23 cellular contexts compared by ENCODE assay signal in genomic region chr2:26852405-26853348, GRCh38. TPM values are rescaled to one million over a fixed set of nuclear protein-coding genes. Genes with fewer than 3 reads are reported as not detected.
DNase-seq lines count a peak whose midpoint lies in the region; ATAC-seq and TF ChIP-seq lines count a peak whose summit lies in the region.
"Had no signal": no experiment of that assay in that cellular context is flagged by ENCODE, and none has a peak within 500 bp of the region (broad histone marks: within the 10 kb centered on the region; RNA-seq: fewer than 3 reads in every experiment).

No MANE protein-coding gene starts in this region.

- no peak overlapping the region for H2BK15ac ChIP-seq in neuronal stem cell (ENCODE audit: low read length)

- H3K4me1 ChIP-seq in right cardiac atrium (ENCODE audit: control insufficient read depth, insufficient read depth, low read length) (no peaks in the 10 kb centered on the region), neuronal stem cell (ENCODE audit: control insufficient read depth in 2 of 2, insufficient read depth in 1 of 2, low read depth in 1 of 2, low read length in 2 of 2) (peaks cover 18 to 30% of the 10 kb centered on the region in 2 donors), suprapubic skin (peaks cover 23% of the 10 kb centered on the region)

- H3K27ac ChIP-seq in right cardiac atrium (ENCODE audit: low read length) (no peak overlapping the region), neuronal stem cell (replicated peaks; ENCODE audit: low read length) (no peak overlapping the region), suprapubic skin (no peak overlapping the region)

- TF ChIP-seq POLR2A in suprapubic skin (IDR thresholded peaks at IDR 0.05): no peak

- no peak overlapping the region for H4K8ac ChIP-seq in neuronal stem cell (ENCODE audit: low read depth, low read length)

- peaks cover 0 to 2% (median 0%) of the 10 kb centered on the region in 5 experiments for H3K9me3 Mint-ChIP-seq in brain
- H3K9me3 Mint-ChIP-seq: natural killer cell had no signal

- H3K4ac ChIP-seq in neuronal stem cell (ENCODE audit: low read length): no peak overlapping the region

- H3K9me3 ChIP-seq in right cardiac atrium (ENCODE audit: control insufficient read depth, low read length): no peaks in the 10 kb centered on the region
- no peaks in the 10 kb centered on the region for H3K9me3 ChIP-seq in neuronal stem cell (replicated peaks in 1 of 2; ENCODE audit: control insufficient read depth in 2 of 2, insufficient read depth in 1 of 2, low read depth in 1 of 2, low read length in 2 of 2)
- H3K9me3 ChIP-seq in suprapubic skin: no peaks in the 10 kb centered on the region

- peaks cover 2% of the 10 kb centered on the region for H3K79me1 ChIP-seq in neuronal stem cell (ENCODE audit: low read depth, low read length)

- no peak overlapping the region for H2BK12ac ChIP-seq in neuronal stem cell (ENCODE audit: low read length)

- DNase-seq in Right ventricle myocardium superior (no peak), cardiac septum (ENCODE audit: low spot score) (no peak), right cardiac atrium (no peak), superior temporal gyrus (ENCODE audit: extremely low spot score) (peak; percentile 48), neuronal stem cell (ENCODE audit: low spot score) (no peak), suprapubic skin (ENCODE audit: low spot score in 2 of 2) (no peak)
- DNase-seq: activated CD4-positive, alpha-beta T cell treated with anti-CD3 and anti-CD28 coated beads for 1 hour; activated effector memory CD4-positive, alpha-beta T cell treated with Interleukin-2 at 50 U/mL for 16 hours; amniotic stem cell; cerebellar nuclear complex; DND-41; foreskin melanocyte; H7; Kasumi-1; natural killer cell; NCI-H226; stimulated activated naive CD8-positive, alpha-beta T cell treated with anti-CD3 and anti-CD28 coated beads, Interleukin-15, Interleukin-2, amounts not matched to agents 100 U/mL and 50 U/mL, for 24 hours; T1000 had no signal

- H3K9ac ChIP-seq in neuronal stem cell (ENCODE audit: low read depth, low read length, poor library complexity): no peak overlapping the region

- H3K4me1 Mint-ChIP-seq in brain: peaks cover 67% of the 10 kb centered on the region

- H3K4me3 ChIP-seq in right cardiac atrium (ENCODE audit: low read length) (no peak overlapping the region), neuronal stem cell (ENCODE audit: low read length in 2 of 2) (no peak overlapping the region), suprapubic skin (no peak overlapping the region)
- H3K4me3 ChIP-seq: lung had no signal

- no peaks in the 10 kb centered on the region for H3K27me3 ChIP-seq in right cardiac atrium (ENCODE audit: control insufficient read depth, insufficient read depth)
- no peaks in the 10 kb centered on the region for H3K27me3 ChIP-seq in neuronal stem cell (ENCODE audit: control insufficient read depth in 3 of 3, insufficient read depth in 3 of 3, low read depth in 1 of 3, low read length in 3 of 3)
- peaks cover 68% of the 10 kb centered on the region for H3K27me3 ChIP-seq in suprapubic skin

- peak; percentile 88 for ATAC-seq in Right ventricle myocardium superior (ENCODE audit: poor library complexity)
- ATAC-seq in right cardiac atrium: peak; percentile 64
- no peak for ATAC-seq in HG03439 (IDR thresholded peaks at IDR 0.05; ENCODE audit: unreplicated experiment)
- ATAC-seq: natural killer cell; stimulated activated naive CD8-positive, alpha-beta T cell treated with anti-CD3 and anti-CD28 coated beads, Interleukin-15, Interleukin-2, amounts not matched to agents 100 U/mL and 50 U/mL, for 24 hours had no signal

- H3K18ac ChIP-seq in neuronal stem cell (ENCODE audit: low read length): no peak overlapping the region

- H3K36me3 ChIP-seq in neuronal stem cell (replicated peaks in 1 of 2; ENCODE audit: control insufficient read depth in 2 of 2, insufficient read depth in 2 of 2, low read length in 2 of 2) (peaks cover 3 to 52% of the 10 kb centered on the region in 2 donors), suprapubic skin (no peaks in the 10 kb centered on the region)

- no peak for TF ChIP-seq CTCF in brain (conservative IDR thresholded peaks at IDR 0.05)
- no peak for TF ChIP-seq CTCF in suprapubic skin (IDR thresholded peaks at IDR 0.05)

- H3K27ac Mint-ChIP-seq in brain: peak overlapping the region; percentile 47 to 83 (median 77)
- H3K27ac Mint-ChIP-seq: natural killer cell had no signal

- no peak for TF ChIP-seq EP300 in suprapubic skin (IDR thresholded peaks at IDR 0.05)

- intact Hi-C loops in Right ventricle myocardium superior (cut with DNase I): no loop called here
- intact Hi-C loops in cardiac septum (cut with DNase I): no loop called here
- intact Hi-C loops in right cardiac atrium (cut with DNase I): no loop called here

- H2AK5ac ChIP-seq in neuronal stem cell (ENCODE audit: low read depth, low read length): no peak overlapping the region

- H4K91ac ChIP-seq in neuronal stem cell (ENCODE audit: low read depth, low read length, poor library complexity): no peak overlapping the region

- peaks cover 4% of the 10 kb centered on the region for H3K27me3 Mint-ChIP-seq in brain

- H3K14ac ChIP-seq in neuronal stem cell (ENCODE audit: low read length): no peak overlapping the region

- H2BK120ac ChIP-seq in neuronal stem cell (ENCODE audit: low read depth, low read length): no peak overlapping the region

- WGBS in right cardiac atrium: 32% methylated on average over 7 of the region's 7 CpGs
- WGBS in neuronal stem cell (ENCODE audit: extremely low coverage in 2 of 2, insufficient read length in 2 of 2, insufficient replicate concordance in 1 of 2), 2 donors: no CpG with 5 or more reads among the region's 7 CpGs
- WGBS in suprapubic skin: 45% methylated on average over 7 of the region's 7 CpGs

- no peak overlapping the region for H2BK5ac ChIP-seq in neuronal stem cell (ENCODE audit: low read length)

- H3K4me3 Mint-ChIP-seq in brain: peak overlapping the region; percentile 42 to 88 (median 56)
- H3K4me3 Mint-ChIP-seq: natural killer cell had no signal

- H3K4me2 ChIP-seq in neuronal stem cell (ENCODE audit: insufficient read depth, low read length, poor library complexity, severe bottlenecking): no peak overlapping the region

- no peak overlapping the region for H2AFZ ChIP-seq in neuronal stem cell (ENCODE audit: low read length)

- peaks cover 1% of the 10 kb centered on the region for H3K36me3 Mint-ChIP-seq in brain
- H3K36me3 Mint-ChIP-seq: CD14-positive monocyte, natural killer cell had no signal

- no peak overlapping the region for H3K23ac ChIP-seq in neuronal stem cell (ENCODE audit: low read depth, low read length, poor library complexity)

RNA-seq across cellular contexts. Expression of gene DPYSL5, which starts 4.7 kb away (rescaled TPM):
- total RNA-seq in Right ventricle myocardium superior (not detected), cardiac septum (0.19 TPM), right cardiac atrium (not detected), suprapubic skin (not detected)
- polyA plus RNA-seq in brain (ENCODE audit: insufficient read depth, low read depth, low replicate concordance) (309 TPM), right cardiac atrium (0.05 TPM)
- 77.1 TPM for polyA plus RNA-seq in neuronal stem cell (2013, experiment 1 of 2)
- polyA plus RNA-seq in neuronal stem cell (2013, experiment 2 of 2): 77.6 TPM
- total RNA-seq: natural killer cell, SK-MEL-5 had no signal
- polyA plus RNA-seq: CD14-positive monocyte, lung had no signal
